In the genomic region with DNA sequence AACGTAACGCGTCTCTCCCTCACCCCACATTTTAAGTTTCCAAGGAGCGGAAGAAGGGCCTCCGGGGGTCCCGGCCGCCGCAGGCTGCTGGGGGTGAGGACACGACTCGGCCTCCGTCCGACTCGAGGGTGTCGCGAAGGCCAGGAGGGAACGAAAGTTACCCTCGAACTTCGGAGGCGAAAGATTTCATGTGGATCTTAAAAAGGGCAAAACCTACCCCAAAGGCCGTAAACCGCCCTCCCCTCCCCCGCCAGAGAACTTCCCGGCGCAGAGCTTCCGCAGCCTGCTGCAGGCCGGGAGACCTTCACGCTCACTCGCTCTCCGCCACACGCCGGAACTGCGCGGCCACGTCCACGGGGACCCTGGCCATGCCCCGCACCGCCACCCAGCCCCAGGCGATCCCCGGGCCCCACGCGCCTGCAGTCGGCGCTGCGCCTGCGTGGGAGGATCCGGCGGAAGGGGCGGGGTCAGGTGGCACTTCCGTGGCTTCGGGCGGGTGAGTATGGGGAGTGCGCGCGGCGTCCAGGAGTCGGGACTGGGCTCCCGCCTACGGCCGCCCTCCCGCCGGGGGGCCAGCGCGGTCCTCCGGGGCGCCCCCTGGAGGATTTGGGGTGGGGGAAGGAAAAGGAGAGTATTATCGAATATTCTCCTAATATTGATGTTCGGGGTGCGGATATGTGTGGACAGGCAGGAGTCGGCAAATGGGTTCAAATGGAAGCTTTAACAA, we compare ENCODE assay signal across 8 cellular contexts. TPM values are rescaled to one million over a fixed set of nuclear protein-coding genes. Genes with fewer than 3 reads are reported as not detected.
DNase-seq lines count a peak whose midpoint lies in the region; ATAC-seq and TF ChIP-seq lines count a peak whose summit lies in the region.

MMAA (plus strand) TSS at position 474 of the 727 bp plus-strand sequence. CDS start 19,755 bp downstream, outside the sequence.

- H3K27ac Mint-ChIP-seq in T-helper 1 cell treated with Interleukin-12 subunit alpha and Interleukin-12 subunit beta and Interleukin-4 antibody, amounts not matched to agents 30 μg/mL and 1 μg/mL, for 36 hours = peak within 1 kb of the TSS; percentile 99

- intact Hi-C loops in right cardiac atrium (cut with DNase I) (loop anchor here in 2 of 4 donors (10.0 kb wide), 2 partner anchors 384 to 464 kb away; no protein-coding TSS in a partner anchor), aorta (cut with DNase I) (loop anchor here (2.0 to 10.0 kb wide), 9 partner anchors 113 to 464 kb away; partner anchors contain the start of gene ZNF827 (in 1 of the 2))

- peak; percentile 82 for ATAC-seq in HG02840 (IDR thresholded peaks at IDR 0.05; ENCODE audit: low FRiP score, unreplicated experiment)
- ATAC-seq in right cardiac atrium = peak; percentile 100
- peak; percentile 100 for ATAC-seq in aorta (ENCODE audit: low FRiP score)

- H3K9me3 ChIP-seq in right cardiac atrium (ENCODE audit: control insufficient read depth, low read length) (no peaks in the 10 kb centered on the region), aorta (ENCODE audit: control insufficient read depth, low read length) (no peaks in the 10 kb centered on the region)

- H3K4me3 Mint-ChIP-seq in T-helper 1 cell treated with Interleukin-12 subunit alpha and Interleukin-12 subunit beta and Interleukin-4 antibody, amounts not matched to agents 30 μg/mL and 1 μg/mL, for 36 hours = peak within 1 kb of the TSS; percentile 93

- H3K36me3 ChIP-seq in aorta (ENCODE audit: control insufficient read depth in 1 of 2, insufficient read depth in 2 of 2, low read length in 1 of 2) = no peaks in the 10 kb centered on the region

- in situ Hi-C loops in GM13976 (cut with MboI; ENCODE audit: low sequenced_read_pairs, unreplicated experiment) = no loop called here

- TF ChIP-seq CTCF in GM13976 (IDR thresholded peaks at IDR 0.05; ENCODE audit: borderline replicate concordance, control extremely low read depth, extremely low read depth, insufficient read depth, missing control alignments) = peak; percentile 58

- H3K9me3 Mint-ChIP-seq in T-helper 1 cell treated with Interleukin-12 subunit alpha and Interleukin-12 subunit beta and Interleukin-4 antibody, amounts not matched to agents 30 μg/mL and 1 μg/mL, for 36 hours = peaks cover 4% of the 10 kb centered on the region

- peaks cover under 1% of the 10 kb centered on the region for H3K27me3 Mint-ChIP-seq in T-helper 1 cell treated with Interleukin-12 subunit alpha and Interleukin-12 subunit beta and Interleukin-4 antibody, amounts not matched to agents 30 μg/mL and 1 μg/mL, for 36 hours (ENCODE audit: low read depth)

- H3K27me3 ChIP-seq in right cardiac atrium (ENCODE audit: control insufficient read depth, insufficient read depth) (no peaks in the 10 kb centered on the region), aorta (ENCODE audit: control insufficient read depth in 1 of 2, insufficient read depth in 2 of 2, low read length in 1 of 2) (no peaks in the 10 kb centered on the region)

- H3K4me3 ChIP-seq in right cardiac atrium (ENCODE audit: low read length) (peak within 1 kb of the TSS; percentile 69), aorta (ENCODE audit: low read length in 2 of 2) (peak within 1 kb of the TSS; percentile 95 to 96)

- H3K27ac ChIP-seq in angular gyrus (ENCODE audit: low read depth, low read length) (peak within 1 kb of the TSS; percentile 88), right cardiac atrium (ENCODE audit: low read length) (peak within 1 kb of the TSS; percentile 97), aorta (ENCODE audit: low read depth in 1 of 2, low read length in 2 of 2) (peak within 1 kb of the TSS; percentile 88 to 93)

- H3K36me3 Mint-ChIP-seq in T-helper 1 cell treated with Interleukin-12 subunit alpha and Interleukin-12 subunit beta and Interleukin-4 antibody, amounts not matched to agents 30 μg/mL and 1 μg/mL, for 36 hours (ENCODE audit: low read depth) = peaks cover 12% of the 10 kb centered on the region

- WGBS in right cardiac atrium = under 1% methylated on average over 69 of the region's 69 CpGs
- WGBS in aorta, 2 donors = 1% methylated on average over 69 of the region's 69 CpGs

- no peaks in the 10 kb centered on the region for H3K4me1 ChIP-seq in right cardiac atrium (ENCODE audit: control insufficient read depth, insufficient read depth, low read length)
- peaks cover 3 to 4% of the 10 kb centered on the region in 2 donors for H3K4me1 ChIP-seq in aorta (ENCODE audit: control insufficient read depth in 1 of 2, insufficient read depth in 2 of 2, low read length in 2 of 2)

- DNase-seq in GM13976 (ENCODE audit: low spot score) (peak; percentile 98), NCI-H146 (lab: John Stamatoyannopoulos, UW) (peak; percentile 91), right cardiac atrium (peak; percentile 97 to 99 (median 98)), putamen (ENCODE audit: low spot score) (peak; percentile 94), aorta (peak; percentile 97 to 99)

- peaks cover 44% of the 10 kb centered on the region for H3K4me1 Mint-ChIP-seq in T-helper 1 cell treated with Interleukin-12 subunit alpha and Interleukin-12 subunit beta and Interleukin-4 antibody, amounts not matched to agents 30 μg/mL and 1 μg/mL, for 36 hours (ENCODE audit: low read depth)

RNA-seq across cellular contexts. Expression of gene MMAA, which starts in this region (rescaled TPM):
- total RNA-seq in right cardiac atrium (10 to 100 TPM in 1 of 4 donors, 1 to 10 TPM in 3; 7.9 to 10.6 (median 8.3) TPM), aorta (10 to 100 TPM in 1 of 2 donors, 1 to 10 TPM in 1; 8.8 to 10.2 TPM)
- polyA plus RNA-seq in right cardiac atrium (3.4 TPM), aorta (1 to 10 TPM; 1.6 to 5.0 TPM)

Comparison
In these comparisons a context has a peak if more than half of its experiments do, and no peak if none do; other contexts are left out.
1. Peak in every context shown above with its lines: DNase-seq, ATAC-seq, H3K4me3 ChIP-seq and H3K27ac ChIP-seq.